In genomic region chr1:19954059-19954458, GRCh38 we compare ENCODE assay signal across 12 cellular contexts. TPM values are rescaled to one million over a fixed set of nuclear protein-coding genes. Genes with fewer than 3 reads are reported as not detected.
"Had no signal": no experiment of that assay in that cellular context is flagged by ENCODE, and none has a peak within 500 bp of the region (broad histone marks: within the 10 kb centered on the region; RNA-seq: fewer than 3 reads in every experiment).

No MANE protein-coding gene starts in this region.

- H3K4me3 ChIP-seq: GM23248, GM23338, HAP-1 had no signal

- H3K27ac ChIP-seq: GM23248 had no signal

- DNase-seq: GM23248, GOT3, H7, H9, HCEC 1CT, HFFc6 had no signal

- H3K27ac Mint-ChIP-seq: GM23338, H9, HFFc6 had no signal

- H2AFZ ChIP-seq: GM23248, GM23338 had no signal

- ATAC-seq: GM23338, HCT116 had no signal

- H3K36me3 ChIP-seq: HAP-1 had no signal

- H3K9ac ChIP-seq: GM23248 had no signal

- H3K4me3 Mint-ChIP-seq: GM23338, H9, HFFc6 had no signal

- H3K4me2 ChIP-seq: GM23338 had no signal

- FAIRE-seq: H1, H54 had no signal

- H3K4me1 ChIP-seq: HAP-1 had no signal

- H3K9me3 ChIP-seq: HAP-1 had no signal

RNA-seq across cellular contexts. Expression of gene PLA2G2A, which starts 25.4 kb away (rescaled TPM):
- total RNA-seq: GM23248, GM23338, H4, H7, HFFc6 had no signal

RNA-seq across cellular contexts. Expression of gene PLA2G2E, which starts 30.6 kb away (rescaled TPM):
- total RNA-seq: GM23248, GM23338, H1, H4, H7, H9, HFFc6 had no signal
- polyA plus RNA-seq: GM23248, GM23338, H1 had no signal
